8 cellular contexts compared by ENCODE assay signal in genomic region chr7:5693529-5693928, GRCh38.
DNase-seq lines count a peak whose midpoint lies in the region; ATAC-seq and TF ChIP-seq lines count a peak whose summit lies in the region.

No MANE protein-coding gene starts in this region.

- in situ Hi-C loops in astrocyte of the spinal cord (cut with HindIII; ENCODE audit: low sequenced_read_pairs), result no loop called here

- no peak for TF ChIP-seq POLR2A in tibial nerve (IDR thresholded peaks at IDR 0.05)

- no peak for TF ChIP-seq CTCF in GM20000 (IDR thresholded peaks at IDR 0.05; ENCODE audit: extremely low read depth, missing control alignments)
- TF ChIP-seq CTCF in astrocyte of the spinal cord (IDR thresholded peaks at IDR 0.05; ENCODE audit: low read depth, low read length), result no peak
- TF ChIP-seq CTCF in tibial nerve (IDR thresholded peaks at IDR 0.05), result no peak

- H3K27ac ChIP-seq in Karpas-422 (ENCODE audit: low read length), result peak overlapping the region; percentile 94
- H3K27ac ChIP-seq in tibial nerve, result peak overlapping the region; percentile 32 to 85 (median 73)

- H3K27me3 ChIP-seq in Karpas-422 (ENCODE audit: low read length) (no peaks in the 10 kb centered on the region), tibial nerve (no peaks in the 10 kb centered on the region)

- H4K20me1 ChIP-seq in Karpas-422 (ENCODE audit: insufficient read depth, low read depth, low read length), result no peaks in the 10 kb centered on the region

- H3K36me3 ChIP-seq in Karpas-422 (ENCODE audit: insufficient read depth, low read length) (no peaks in the 10 kb centered on the region), tibial nerve (no peaks in the 10 kb centered on the region)

- H3K9me3 ChIP-seq in Karpas-422 (ENCODE audit: low read length) (no peaks in the 10 kb centered on the region), tibial nerve (no peaks in the 10 kb centered on the region)

- H3K4me3 ChIP-seq in Karpas-422 (ENCODE audit: low read length) (peak overlapping the region; percentile 57), astrocyte of the spinal cord (ENCODE audit: low read depth, low read length) (no peak overlapping the region), tibial nerve (no peak overlapping the region)

- peak; percentile 23 to 80 for TF ChIP-seq EP300 in tibial nerve (IDR thresholded peaks at IDR 0.05)

- peaks cover 89% of the 10 kb centered on the region for H3K4me1 ChIP-seq in Karpas-422 (ENCODE audit: low read length)
- peaks cover 3 to 100% (median 89%) of the 10 kb centered on the region in 4 donors for H3K4me1 ChIP-seq in tibial nerve

- no peak overlapping the region for H2AFZ ChIP-seq in Karpas-422 (ENCODE audit: low read length)

- peak overlapping the region; percentile 78 for H3K4me2 ChIP-seq in Karpas-422 (ENCODE audit: low read depth, low read length, poor library complexity, severe bottlenecking)

- intact Hi-C loops in left colon (cut with DNase I, micrococcal nuclease), result no loop called here

- DNase-seq in ELR (ENCODE audit: low read depth), result peak; percentile 60
- peak; percentile 66 for DNase-seq in GM20000 (ENCODE audit: low spot score)
- peak; percentile 91 for DNase-seq in Karpas-422
- DNase-seq in astrocyte of the spinal cord (ENCODE audit: low read depth, low spot score), result peak; percentile 47
- no peak for DNase-seq in left colon
- no peak for DNase-seq in tibial nerve (ENCODE audit: low spot score in 2 of 2)
- DNase-seq in activated CD4-positive, alpha-beta T cell treated with anti-CD3 and anti-CD28 coated beads, Interleukin-2, amount 50 U/mL, for 48 hours, result no peak
- DNase-seq in NCI-H345 treated with DMSO at 0.1 percent for 48 hours (lab: John Stamatoyannopoulos, UW; ENCODE audit: unreplicated experiment), result no peak

- peak overlapping the region; percentile 62 for H3K9ac ChIP-seq in Karpas-422 (ENCODE audit: low read length)

- 53 to 57% methylated on average over 4 of the region's 4 CpGs for WGBS in tibial nerve, 2 donors

- peaks cover 58% of the 10 kb centered on the region for H3K79me2 ChIP-seq in Karpas-422 (ENCODE audit: low read length)

- H3K9me2 ChIP-seq in Karpas-422 (replicated peaks; ENCODE audit: insufficient read depth, low read length), result no peaks in the 10 kb centered on the region

- ATAC-seq in left colon, result peak; percentile 41

Comparison
In these comparisons a context has a peak if more than half of its experiments do, and no peak if none do; other contexts are left out.
1. DNase-seq: peak in ELR (single experiment), GM20000 (single experiment), Karpas-422 (single experiment) and astrocyte of the spinal cord (single experiment); none in left colon (0 of 2), tibial nerve (0 of 2), activated CD4-positive, alpha-beta T cell treated with anti-CD3 and anti-CD28 coated beads, Interleukin-2, amount 50 U/mL, for 48 hours (0 of 2) and NCI-H345 treated with DMSO at 0.1 percent for 48 hours (single experiment).